Comparison of ENCODE assay signal across 2 cellular contexts in the genomic region with DNA sequence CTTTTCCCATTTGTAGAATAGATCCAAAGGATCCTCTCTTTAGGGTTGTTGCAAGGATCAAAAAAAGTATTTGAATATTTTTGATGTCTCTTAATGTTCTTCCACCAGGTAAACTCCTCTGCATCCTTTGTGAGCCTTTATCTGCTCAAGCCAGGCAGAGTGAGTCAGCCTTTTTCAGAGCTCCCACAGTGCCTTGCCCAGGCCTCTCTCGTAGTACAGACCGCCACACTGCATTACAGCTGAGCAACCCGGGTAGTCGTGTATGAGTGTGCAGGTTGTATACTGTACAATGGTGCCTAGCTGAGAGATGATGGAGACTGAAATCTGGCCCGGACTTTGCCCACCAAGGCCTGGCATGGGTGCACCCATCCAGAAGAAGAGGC.
TF ChIP-seq lines count a peak whose summit lies in the region.

No MANE protein-coding gene starts in this region.

TF ChIP-seq in GM12878, 131 proteins besides CTCF, POLR2A, EP300 and RAD21 (continues in another document):
- TF ChIP-seq ZNF274 (IDR thresholded peaks at IDR 0.05; ENCODE audit: insufficient read depth, insufficient read length) (no peak), SMC3 (IDR thresholded peaks at IDR 0.05; ENCODE audit: borderline replicate concordance, low read length) (no peak), MEF2B (IDR thresholded peaks at IDR 0.05; ENCODE audit: partially characterized antibody, poor library complexity, severe bottlenecking) (no peak), CHD4 (IDR thresholded peaks at IDR 0.05) (no peak), FOXM1 (IDR thresholded peaks at IDR 0.05; ENCODE audit: low read depth, low read length) (no peak), BMI1 (IDR thresholded peaks at IDR 0.05; ENCODE audit: borderline replicate concordance) (no peak), TBL1XR1 (IDR thresholded peaks at IDR 0.05; ENCODE audit: low read depth, low read length) (no peak), RUNX3 (IDR thresholded peaks at IDR 0.05; ENCODE audit: low read length) (no peak), BHLHE40 (IDR thresholded peaks at IDR 0.05; ENCODE audit: borderline replicate concordance in 1 of 2, low read depth in 2 of 2, low read length in 1 of 2) (no peak), BCL11A (IDR thresholded peaks at IDR 0.05; ENCODE audit: low read depth, low read length) (no peak), KAT2A (conservative IDR thresholded peaks at IDR 0.05; ENCODE audit: control insufficient read depth, low read depth, low read length) (no peak), BRCA1 (IDR thresholded peaks at IDR 0.05; ENCODE audit: low read depth, low read length) (no peak), KDM1A (IDR thresholded peaks at IDR 0.05; ENCODE audit: borderline replicate concordance) (no peak)
- TF ChIP-seq, protein P1, sequence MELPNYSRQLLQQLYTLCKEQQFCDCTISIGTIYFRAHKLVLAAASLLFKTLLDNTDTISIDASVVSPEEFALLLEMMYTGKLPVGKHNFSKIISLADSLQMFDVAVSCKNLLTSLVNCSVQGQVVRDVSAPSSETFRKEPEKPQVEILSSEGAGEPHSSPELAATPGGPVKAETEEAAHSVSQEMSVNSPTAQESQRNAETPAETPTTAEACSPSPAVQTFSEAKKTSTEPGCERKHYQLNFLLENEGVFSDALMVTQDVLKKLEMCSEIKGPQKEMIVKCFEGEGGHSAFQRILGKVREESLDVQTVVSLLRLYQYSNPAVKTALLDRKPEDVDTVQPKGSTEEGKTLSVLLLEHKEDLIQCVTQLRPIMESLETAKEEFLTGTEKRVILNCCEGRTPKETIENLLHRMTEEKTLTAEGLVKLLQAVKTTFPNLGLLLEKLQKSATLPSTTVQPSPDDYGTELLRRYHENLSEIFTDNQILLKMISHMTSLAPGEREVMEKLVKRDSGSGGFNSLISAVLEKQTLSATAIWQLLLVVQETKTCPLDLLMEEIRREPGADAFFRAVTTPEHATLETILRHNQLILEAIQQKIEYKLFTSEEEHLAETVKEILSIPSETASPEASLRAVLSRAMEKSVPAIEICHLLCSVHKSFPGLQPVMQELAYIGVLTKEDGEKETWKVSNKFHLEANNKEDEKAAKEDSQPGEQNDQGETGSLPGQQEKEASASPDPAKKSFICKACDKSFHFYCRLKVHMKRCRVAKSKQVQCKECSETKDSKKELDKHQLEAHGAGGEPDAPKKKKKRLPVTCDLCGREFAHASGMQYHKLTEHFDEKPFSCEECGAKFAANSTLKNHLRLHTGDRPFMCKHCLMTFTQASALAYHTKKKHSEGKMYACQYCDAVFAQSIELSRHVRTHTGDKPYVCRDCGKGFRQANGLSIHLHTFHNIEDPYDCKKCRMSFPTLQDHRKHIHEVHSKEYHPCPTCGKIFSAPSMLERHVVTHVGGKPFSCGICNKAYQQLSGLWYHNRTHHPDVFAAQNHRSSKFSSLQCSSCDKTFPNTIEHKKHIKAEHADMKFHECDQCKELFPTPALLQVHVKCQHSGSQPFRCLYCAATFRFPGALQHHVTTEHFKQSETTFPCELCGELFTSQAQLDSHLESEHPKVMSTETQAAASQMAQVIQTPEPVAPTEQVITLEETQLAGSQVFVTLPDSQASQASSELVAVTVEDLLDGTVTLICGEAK (IDR thresholded peaks at IDR 0.05; ENCODE audit: borderline replicate concordance): no peak
- TF ChIP-seq, protein P2, sequence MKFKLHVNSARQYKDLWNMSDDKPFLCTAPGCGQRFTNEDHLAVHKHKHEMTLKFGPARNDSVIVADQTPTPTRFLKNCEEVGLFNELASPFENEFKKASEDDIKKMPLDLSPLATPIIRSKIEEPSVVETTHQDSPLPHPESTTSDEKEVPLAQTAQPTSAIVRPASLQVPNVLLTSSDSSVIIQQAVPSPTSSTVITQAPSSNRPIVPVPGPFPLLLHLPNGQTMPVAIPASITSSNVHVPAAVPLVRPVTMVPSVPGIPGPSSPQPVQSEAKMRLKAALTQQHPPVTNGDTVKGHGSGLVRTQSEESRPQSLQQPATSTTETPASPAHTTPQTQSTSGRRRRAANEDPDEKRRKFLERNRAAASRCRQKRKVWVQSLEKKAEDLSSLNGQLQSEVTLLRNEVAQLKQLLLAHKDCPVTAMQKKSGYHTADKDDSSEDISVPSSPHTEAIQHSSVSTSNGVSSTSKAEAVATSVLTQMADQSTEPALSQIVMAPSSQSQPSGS (IDR thresholded peaks at IDR 0.05; ENCODE audit: low read length): no peak
- TF ChIP-seq, protein P3, sequence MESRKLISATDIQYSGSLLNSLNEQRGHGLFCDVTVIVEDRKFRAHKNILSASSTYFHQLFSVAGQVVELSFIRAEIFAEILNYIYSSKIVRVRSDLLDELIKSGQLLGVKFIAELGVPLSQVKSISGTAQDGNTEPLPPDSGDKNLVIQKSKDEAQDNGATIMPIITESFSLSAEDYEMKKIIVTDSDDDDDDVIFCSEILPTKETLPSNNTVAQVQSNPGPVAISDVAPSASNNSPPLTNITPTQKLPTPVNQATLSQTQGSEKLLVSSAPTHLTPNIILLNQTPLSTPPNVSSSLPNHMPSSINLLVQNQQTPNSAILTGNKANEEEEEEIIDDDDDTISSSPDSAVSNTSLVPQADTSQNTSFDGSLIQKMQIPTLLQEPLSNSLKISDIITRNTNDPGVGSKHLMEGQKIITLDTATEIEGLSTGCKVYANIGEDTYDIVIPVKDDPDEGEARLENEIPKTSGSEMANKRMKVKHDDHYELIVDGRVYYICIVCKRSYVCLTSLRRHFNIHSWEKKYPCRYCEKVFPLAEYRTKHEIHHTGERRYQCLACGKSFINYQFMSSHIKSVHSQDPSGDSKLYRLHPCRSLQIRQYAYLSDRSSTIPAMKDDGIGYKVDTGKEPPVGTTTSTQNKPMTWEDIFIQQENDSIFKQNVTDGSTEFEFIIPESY (IDR thresholded peaks at IDR 0.05): no peak
- TF ChIP-seq, protein P4, sequence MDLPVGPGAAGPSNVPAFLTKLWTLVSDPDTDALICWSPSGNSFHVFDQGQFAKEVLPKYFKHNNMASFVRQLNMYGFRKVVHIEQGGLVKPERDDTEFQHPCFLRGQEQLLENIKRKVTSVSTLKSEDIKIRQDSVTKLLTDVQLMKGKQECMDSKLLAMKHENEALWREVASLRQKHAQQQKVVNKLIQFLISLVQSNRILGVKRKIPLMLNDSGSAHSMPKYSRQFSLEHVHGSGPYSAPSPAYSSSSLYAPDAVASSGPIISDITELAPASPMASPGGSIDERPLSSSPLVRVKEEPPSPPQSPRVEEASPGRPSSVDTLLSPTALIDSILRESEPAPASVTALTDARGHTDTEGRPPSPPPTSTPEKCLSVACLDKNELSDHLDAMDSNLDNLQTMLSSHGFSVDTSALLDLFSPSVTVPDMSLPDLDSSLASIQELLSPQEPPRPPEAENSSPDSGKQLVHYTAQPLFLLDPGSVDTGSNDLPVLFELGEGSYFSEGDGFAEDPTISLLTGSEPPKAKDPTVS (IDR thresholded peaks at IDR 0.05; ENCODE audit: low read depth, low read length): no peak

TF ChIP-seq in HepG2, 621 proteins besides CTCF, POLR2A, EP300 and RAD21:
- TF ChIP-seq, protein P5, sequence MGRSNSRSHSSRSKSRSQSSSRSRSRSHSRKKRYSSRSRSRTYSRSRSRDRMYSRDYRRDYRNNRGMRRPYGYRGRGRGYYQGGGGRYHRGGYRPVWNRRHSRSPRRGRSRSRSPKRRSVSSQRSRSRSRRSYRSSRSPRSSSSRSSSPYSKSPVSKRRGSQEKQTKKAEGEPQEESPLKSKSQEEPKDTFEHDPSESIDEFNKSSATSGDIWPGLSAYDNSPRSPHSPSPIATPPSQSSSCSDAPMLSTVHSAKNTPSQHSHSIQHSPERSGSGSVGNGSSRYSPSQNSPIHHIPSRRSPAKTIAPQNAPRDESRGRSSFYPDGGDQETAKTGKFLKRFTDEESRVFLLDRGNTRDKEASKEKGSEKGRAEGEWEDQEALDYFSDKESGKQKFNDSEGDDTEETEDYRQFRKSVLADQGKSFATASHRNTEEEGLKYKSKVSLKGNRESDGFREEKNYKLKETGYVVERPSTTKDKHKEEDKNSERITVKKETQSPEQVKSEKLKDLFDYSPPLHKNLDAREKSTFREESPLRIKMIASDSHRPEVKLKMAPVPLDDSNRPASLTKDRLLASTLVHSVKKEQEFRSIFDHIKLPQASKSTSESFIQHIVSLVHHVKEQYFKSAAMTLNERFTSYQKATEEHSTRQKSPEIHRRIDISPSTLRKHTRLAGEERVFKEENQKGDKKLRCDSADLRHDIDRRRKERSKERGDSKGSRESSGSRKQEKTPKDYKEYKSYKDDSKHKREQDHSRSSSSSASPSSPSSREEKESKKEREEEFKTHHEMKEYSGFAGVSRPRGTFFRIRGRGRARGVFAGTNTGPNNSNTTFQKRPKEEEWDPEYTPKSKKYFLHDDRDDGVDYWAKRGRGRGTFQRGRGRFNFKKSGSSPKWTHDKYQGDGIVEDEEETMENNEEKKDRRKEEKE (IDR thresholded peaks at IDR 0.05): no peak
- TF ChIP-seq SMAD1 (CRISPR knock-in tag; IDR thresholded peaks at IDR 0.05; ENCODE audit: borderline replicate concordance, low read depth): no peak
- TF ChIP-seq ZFP36L1 (CRISPR knock-in tag; IDR thresholded peaks at IDR 0.05): no peak
- TF ChIP-seq, protein P6, sequence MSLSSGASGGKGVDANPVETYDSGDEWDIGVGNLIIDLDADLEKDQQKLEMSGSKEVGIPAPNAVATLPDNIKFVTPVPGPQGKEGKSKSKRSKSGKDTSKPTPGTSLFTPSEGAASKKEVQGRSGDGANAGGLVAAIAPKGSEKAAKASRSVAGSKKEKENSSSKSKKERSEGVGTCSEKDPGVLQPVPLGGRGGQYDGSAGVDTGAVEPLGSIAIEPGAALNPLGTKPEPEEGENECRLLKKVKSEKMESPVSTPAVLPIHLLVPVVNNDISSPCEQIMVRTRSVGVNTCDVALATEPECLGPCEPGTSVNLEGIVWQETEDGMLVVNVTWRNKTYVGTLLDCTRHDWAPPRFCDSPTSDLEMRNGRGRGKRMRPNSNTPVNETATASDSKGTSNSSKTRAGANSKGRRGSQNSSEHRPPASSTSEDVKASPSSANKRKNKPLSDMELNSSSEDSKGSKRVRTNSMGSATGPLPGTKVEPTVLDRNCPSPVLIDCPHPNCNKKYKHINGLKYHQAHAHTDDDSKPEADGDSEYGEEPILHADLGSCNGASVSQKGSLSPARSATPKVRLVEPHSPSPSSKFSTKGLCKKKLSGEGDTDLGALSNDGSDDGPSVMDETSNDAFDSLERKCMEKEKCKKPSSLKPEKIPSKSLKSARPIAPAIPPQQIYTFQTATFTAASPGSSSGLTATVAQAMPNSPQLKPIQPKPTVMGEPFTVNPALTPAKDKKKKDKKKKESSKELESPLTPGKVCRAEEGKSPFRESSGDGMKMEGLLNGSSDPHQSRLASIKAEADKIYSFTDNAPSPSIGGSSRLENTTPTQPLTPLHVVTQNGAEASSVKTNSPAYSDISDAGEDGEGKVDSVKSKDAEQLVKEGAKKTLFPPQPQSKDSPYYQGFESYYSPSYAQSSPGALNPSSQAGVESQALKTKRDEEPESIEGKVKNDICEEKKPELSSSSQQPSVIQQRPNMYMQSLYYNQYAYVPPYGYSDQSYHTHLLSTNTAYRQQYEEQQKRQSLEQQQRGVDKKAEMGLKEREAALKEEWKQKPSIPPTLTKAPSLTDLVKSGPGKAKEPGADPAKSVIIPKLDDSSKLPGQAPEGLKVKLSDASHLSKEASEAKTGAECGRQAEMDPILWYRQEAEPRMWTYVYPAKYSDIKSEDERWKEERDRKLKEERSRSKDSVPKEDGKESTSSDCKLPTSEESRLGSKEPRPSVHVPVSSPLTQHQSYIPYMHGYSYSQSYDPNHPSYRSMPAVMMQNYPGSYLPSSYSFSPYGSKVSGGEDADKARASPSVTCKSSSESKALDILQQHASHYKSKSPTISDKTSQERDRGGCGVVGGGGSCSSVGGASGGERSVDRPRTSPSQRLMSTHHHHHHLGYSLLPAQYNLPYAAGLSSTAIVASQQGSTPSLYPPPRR (CRISPR knock-in tag; IDR thresholded peaks at IDR 0.05; ENCODE audit: borderline replicate concordance): no peak
- TF ChIP-seq ZNF253 (CRISPR knock-in tag; IDR thresholded peaks at IDR 0.05; ENCODE audit: borderline replicate concordance): no peak
- TF ChIP-seq ZNF7 (CRISPR knock-in tag; IDR thresholded peaks at IDR 0.05): no peak
- TF ChIP-seq ZNF292 (CRISPR knock-in tag; IDR thresholded peaks at IDR 0.05; ENCODE audit: borderline replicate concordance, low read depth): no peak
- no peak for TF ChIP-seq ZC3H13 (CRISPR knock-in tag; IDR thresholded peaks at IDR 0.05)
